20 cellular contexts compared by ENCODE assay signal in genomic region chr9:89956331-89956730, GRCh38.
"Had no signal": no experiment of that assay in that cellular context is flagged by ENCODE, and none has a peak within 500 bp of the region (broad histone marks: within the 10 kb centered on the region; RNA-seq: fewer than 3 reads in every experiment).

No MANE protein-coding gene starts in this region.

- H3K4me3 ChIP-seq: MG63, SJSA1, SK-N-MC had no signal

- H3K9me3 ChIP-seq: SJSA1 had no signal

- DNase-seq: KBM-7, MG63, NCI-H1092, NCI-H1105 treated with DMSO at 0.1 percent for 48 hours, NCI-H1436 treated with DMSO at 0.1 percent for 48 hours, NCI-H1694, NCI-H187 treated with DMSO at 0.1 percent for 48 hours, NCI-H2029 treated with DMSO at 0.1 percent for 48 hours, NCI-H2171, NCI-H226, NCI-H446, NCI-H510A, NCI-H524 treated with DMSO at 0.1 percent for 48 hours, NCI-H82, Right ventricle myocardium superior, RPMI8226, SIG-M5 had no signal

- H3K27ac ChIP-seq: HL-60, SJSA1, SK-N-MC had no signal

- H3K27me3 ChIP-seq: MG63, SJSA1 had no signal

- H3K36me3 ChIP-seq: MG63, SJSA1 had no signal
